22 cellular contexts compared by ENCODE assay signal in the genomic region with DNA sequence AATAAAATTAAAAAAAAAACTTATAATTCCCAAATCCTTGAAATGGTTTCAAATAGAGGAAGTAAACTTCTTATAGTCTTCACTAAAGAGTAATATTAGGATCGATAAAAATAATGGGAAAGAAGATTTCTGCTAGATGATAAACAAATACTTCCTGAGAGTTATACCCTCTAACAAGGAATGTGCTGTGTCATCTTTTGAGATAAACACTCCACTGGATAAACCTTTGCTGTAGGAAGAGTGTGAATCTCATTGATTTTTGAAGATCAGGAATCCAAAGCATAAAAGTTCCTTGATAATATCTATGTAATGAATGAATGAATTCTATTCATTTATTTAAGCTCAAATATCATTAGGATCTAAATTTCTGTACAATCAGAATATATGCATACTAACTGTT.
DNase-seq lines count a peak whose midpoint lies in the region; ATAC-seq, FAIRE-seq and TF ChIP-seq lines count a peak whose summit lies in the region.
"Had no signal": no experiment of that assay in that cellular context is flagged by ENCODE, and none has a peak within 500 bp of the region (broad histone marks: within the 10 kb centered on the region; RNA-seq: fewer than 3 reads in every experiment).

No MANE protein-coding gene starts in this region.

- H3K23me2 ChIP-seq in H1 (ENCODE audit: low read depth, low read length): no peaks in the 10 kb centered on the region

- no peaks in the 10 kb centered on the region for H3K36me3 Mint-ChIP-seq in activated naive CD8-positive, alpha-beta T cell treated with anti-CD3 and anti-CD28 coated beads, Interleukin-2, amount 50 U/mL, for 24 hours (ENCODE audit: low read depth)
- H3K36me3 Mint-ChIP-seq: CD4-positive, alpha-beta memory T cell had no signal

- H3K9ac ChIP-seq in IMR-90 (ENCODE audit: low read depth, low read length): no peak overlapping the region
- no peak overlapping the region for H3K9ac ChIP-seq in H1 (replicated peaks in 1 of 4; ENCODE audit: extremely low read depth in 1 of 4, low read depth in 3 of 4, low read length in 3 of 4)
- no peak overlapping the region for H3K9ac ChIP-seq in neural cell (ENCODE audit: low read length)

- no peak overlapping the region for H3K4me3 Mint-ChIP-seq in activated naive CD8-positive, alpha-beta T cell treated with anti-CD3 and anti-CD28 coated beads, Interleukin-2, amount 50 U/mL, for 24 hours
- H3K4me3 Mint-ChIP-seq: CD4-positive, alpha-beta memory T cell; GM23338; HFFc6 had no signal

- H2AFZ ChIP-seq in IMR-90 (replicated peaks; ENCODE audit: low read length, poor library complexity) (no peak overlapping the region), H1 (ENCODE audit: low read length) (0 out of 2 replicates have a peak overlapping the region, but pooled peaks have one; percentile 11), neural cell (ENCODE audit: low read depth, low read length) (no peak overlapping the region)
- H2AFZ ChIP-seq: GM23338 had no signal

- TF ChIP-seq RAD21 in A549 (conservative IDR thresholded peaks at IDR 0.05 in 1 of 2, IDR thresholded peaks at IDR 0.05 in 1 of 2) (no peak), IMR-90 (IDR thresholded peaks at IDR 0.05; ENCODE audit: low read length) (no peak), H1 (IDR thresholded peaks at IDR 0.05 in 1 of 2, conservative IDR thresholded peaks at IDR 0.05 in 1 of 2; ENCODE audit: low read depth in 2 of 2, low read length in 2 of 2) (no peak), neural cell (conservative IDR thresholded peaks at IDR 0.05) (no peak)

- H3K27ac Mint-ChIP-seq in activated naive CD8-positive, alpha-beta T cell treated with anti-CD3 and anti-CD28 coated beads, Interleukin-2, amount 50 U/mL, for 24 hours: no peak overlapping the region
- H3K27ac Mint-ChIP-seq: CD4-positive, alpha-beta memory T cell; GM23338; HFFc6 had no signal

- FAIRE-seq in A549 (lab: Jason Lieb, UNC) (peak; percentile 32), H1 (lab: Jason Lieb, UNC) (no peak)
- FAIRE-seq: GM12878, GM19239, H54 had no signal

- H4K8ac ChIP-seq in IMR-90 (ENCODE audit: low read depth in 2 of 2, low read length in 2 of 2) (no peak overlapping the region), H1 (ENCODE audit: extremely low read depth, insufficient read depth, low read length) (no peak overlapping the region)

- no peaks in the 10 kb centered on the region for H3K9me3 ChIP-seq in A549
- H3K9me3 ChIP-seq in IMR-90 (ENCODE audit: control insufficient read depth, insufficient read depth, low read length): no peaks in the 10 kb centered on the region
- no peaks in the 10 kb centered on the region for H3K9me3 ChIP-seq in H1 (ENCODE audit: insufficient read depth in 2 of 2, low read depth in 1 of 2, low read length in 1 of 2)
- H3K9me3 ChIP-seq in neural cell (ENCODE audit: low read length): no peaks in the 10 kb centered on the region
- H3K9me3 ChIP-seq: HAP-1 had no signal

- H3K4me1 Mint-ChIP-seq in activated naive CD8-positive, alpha-beta T cell treated with anti-CD3 and anti-CD28 coated beads, Interleukin-2, amount 50 U/mL, for 24 hours: no peaks in the 10 kb centered on the region
- H3K4me1 Mint-ChIP-seq: CD4-positive, alpha-beta memory T cell had no signal

- no peak overlapping the region for H4K5ac ChIP-seq in IMR-90 (ENCODE audit: low read depth, low read length)
- no peak overlapping the region for H4K5ac ChIP-seq in H1 (ENCODE audit: insufficient read length, low read depth, low read length)

- H2BK120ac ChIP-seq in IMR-90 (ENCODE audit: low read depth, low read length) (no peak overlapping the region), H1 (replicated peaks; ENCODE audit: low read depth, low read length) (no peak overlapping the region)

- H3K9me1 ChIP-seq in IMR-90 (ENCODE audit: insufficient read depth, low read length): no peaks in the 10 kb centered on the region

- no peak for ATAC-seq in A549
- no peak for ATAC-seq in IMR-90 (ENCODE audit: low read depth)
- no peak for ATAC-seq in HG03571 (IDR thresholded peaks at IDR 0.05; ENCODE audit: unreplicated experiment)
- no peak for ATAC-seq in activated naive CD8-positive, alpha-beta T cell treated with anti-CD3 and anti-CD28 coated beads, Interleukin-2, amount 50 U/mL, for 24 hours
- ATAC-seq: GM12878, GM23338 had no signal

- no peaks in the 10 kb centered on the region for H3K36me3 ChIP-seq in IMR-90 (ENCODE audit: control insufficient read depth, insufficient read depth, low read length)
- no peaks in the 10 kb centered on the region for H3K36me3 ChIP-seq in H1 (ENCODE audit: control insufficient read depth in 2 of 4, insufficient read depth in 4 of 4, low read length in 3 of 4)
- H3K36me3 ChIP-seq in neural cell (ENCODE audit: insufficient read depth, low read length): no peaks in the 10 kb centered on the region
- H3K36me3 ChIP-seq: HAP-1 had no signal

- H3K4me3 ChIP-seq in A549 (no peak overlapping the region), IMR-90 (ENCODE audit: insufficient read depth, low read depth, low read length) (no peak overlapping the region), H1 (ENCODE audit: extremely low read depth in 1 of 4, insufficient read depth in 2 of 4, low read depth in 3 of 4, low read length in 4 of 4) (no peak overlapping the region), neural cell (ENCODE audit: low read length) (no peak overlapping the region)
- H3K4me3 ChIP-seq: GM12878, GM23338, HAP-1 had no signal

- H3K18ac ChIP-seq in IMR-90 (ENCODE audit: low read depth, low read length): no peak overlapping the region
- H3K18ac ChIP-seq in H1 (ENCODE audit: extremely low read depth, low read length): no peak overlapping the region

- H3K27me3 Mint-ChIP-seq in activated naive CD8-positive, alpha-beta T cell treated with anti-CD3 and anti-CD28 coated beads, Interleukin-2, amount 50 U/mL, for 24 hours: peaks cover 4% of the 10 kb centered on the region

- H3K27me3 ChIP-seq in IMR-90 (ENCODE audit: control insufficient read depth, insufficient read depth, low read length): no peaks in the 10 kb centered on the region
- H3K27me3 ChIP-seq in H1 (replicated peaks in 1 of 4; ENCODE audit: control insufficient read depth in 3 of 4, extremely low read depth in 1 of 4, insufficient read depth in 3 of 4, low read length in 3 of 4): no peaks in the 10 kb centered on the region
- no peaks in the 10 kb centered on the region for H3K27me3 ChIP-seq in neural cell (ENCODE audit: insufficient read depth, low read depth, low read length)

- H3K79me2 ChIP-seq in H1 (ENCODE audit: control insufficient read depth in 1 of 2, insufficient read depth in 2 of 2, low read length in 2 of 2) (no peaks in the 10 kb centered on the region), neural cell (replicated peaks; ENCODE audit: insufficient read depth, low read length) (no peaks in the 10 kb centered on the region)

- H3K4me2 ChIP-seq in A549 (no peak overlapping the region), IMR-90 (ENCODE audit: low read depth, low read length) (no peak overlapping the region), H1 (ENCODE audit: insufficient read depth in 1 of 2, low read depth in 2 of 2, low read length in 2 of 2) (no peak overlapping the region), neural cell (ENCODE audit: low read length) (no peak overlapping the region)
- H3K4me2 ChIP-seq: GM23338 had no signal

- H3K23ac ChIP-seq in IMR-90 (ENCODE audit: low read depth, low read length) (no peak overlapping the region), H1 (ENCODE audit: insufficient read length) (no peak overlapping the region)

- no peak overlapping the region for H2BK12ac ChIP-seq in H1 (ENCODE audit: low read depth, low read length)

- TF ChIP-seq CTCF in A549 (IDR thresholded peaks at IDR 0.05): no peak
- no peak for TF ChIP-seq CTCF in IMR-90 (conservative IDR thresholded peaks at IDR 0.05; ENCODE audit: low read depth, low read length)
- no peak for TF ChIP-seq CTCF in H1 (IDR thresholded peaks at IDR 0.05; ENCODE audit: control extremely low read depth in 1 of 3, insufficient read depth in 1 of 3, low read depth in 1 of 3, low read length in 3 of 3)
- no peak for TF ChIP-seq CTCF in neural cell (IDR thresholded peaks at IDR 0.05; ENCODE audit: poor library complexity, severe bottlenecking)

- 91% methylated on average over 1 of the region's 1 CpG for WGBS in A549 (ENCODE audit: missing lambda C conversion rate)
- WGBS in IMR-90 (ENCODE audit: extremely low coverage in 2 of 2, insufficient read length in 1 of 2), 2 experiments: no CpG with 5 or more reads among the region's 1 CpG
- 96% methylated on average over 1 of the region's 1 CpG; no CpG with 5 or more reads in 1 of the 2 experiments for WGBS in H1 (ENCODE audit: extremely low coverage in 1 of 2, insufficient coverage in 1 of 2, insufficient read length in 1 of 2, insufficient replicate concordance in 2 of 2, low coverage in 1 of 2, low lambda C conversion rate in 2 of 2, missing lambda C conversion rate in 1 of 2), 2 experiments

- in situ Hi-C loops in IMR-90 (cut with MboI; ENCODE audit: low sequenced_read_pairs): no loop called here

- H3K4ac ChIP-seq in IMR-90 (ENCODE audit: low read depth, low read length) (no peak overlapping the region), H1 (replicated peaks; ENCODE audit: insufficient read length, low read depth, low read length) (no peak overlapping the region)

- no TSS peak for BruUV-seq in IMR-90 (replicated peaks; lab: Mats Ljungman, UMichigan)

- H2BK5ac ChIP-seq in IMR-90 (ENCODE audit: low read depth, low read length, poor library complexity, severe bottlenecking): no peak overlapping the region
- no peak overlapping the region for H2BK5ac ChIP-seq in H1 (ENCODE audit: low read depth, low read length)

- POLR2A ChIA-PET in A549 (lab: Yijun Ruan, JAX): no interaction called here
- POLR2A ChIA-PET in IMR-90 (lab: Charles Lee; ENCODE audit: unreplicated experiment): no interaction called here
- POLR2A ChIA-PET in H1 (lab: Charles Lee; ENCODE audit: partially characterized antibody): no interaction called here

- intact Hi-C loops in IMR-90 (cut with micrococcal nuclease): no loop called here

- no peaks in the 10 kb centered on the region for H3K9me3 Mint-ChIP-seq in activated naive CD8-positive, alpha-beta T cell treated with anti-CD3 and anti-CD28 coated beads, Interleukin-2, amount 50 U/mL, for 24 hours
- H3K9me3 Mint-ChIP-seq: CD4-positive, alpha-beta memory T cell; GM23338; HFFc6 had no signal

- no peak overlapping the region for H3K56ac ChIP-seq in IMR-90 (ENCODE audit: extremely low read depth, insufficient read depth, low read length)
- H3K56ac ChIP-seq in H1 (replicated peaks; ENCODE audit: insufficient read length, low read depth, low read length): no peak overlapping the region

- H3K4me1 ChIP-seq in A549 (no peaks in the 10 kb centered on the region), IMR-90 (ENCODE audit: control insufficient read depth, insufficient read depth, low read length) (no peaks in the 10 kb centered on the region), H1 (replicated peaks in 1 of 4; ENCODE audit: control insufficient read depth in 3 of 4, insufficient read depth in 4 of 4, low read length in 3 of 4) (no peaks in the 10 kb centered on the region)

- DNase-seq in A549 (ENCODE audit: low read depth in 1 of 2, low spot score in 1 of 2): no peak
- no peak for DNase-seq in IMR-90
- no peak for DNase-seq in H1 (ENCODE audit: low read depth in 1 of 2, low spot score in 2 of 2)
- no peak for DNase-seq in activated naive CD8-positive, alpha-beta T cell treated with anti-CD3 and anti-CD28 coated beads, Interleukin-2, amount 50 U/mL, for 24 hours
- no peak for DNase-seq in DMS153 treated with DMSO at 0.1 percent for 48 hours (lab: John Stamatoyannopoulos, UW; ENCODE audit: unreplicated experiment)
- DNase-seq: 8988T; C1 segment of cervical spinal cord; Calu3; CD4-positive, alpha-beta memory T cell; COR-L47; DMS153; DMS79; EL; GDM1; HFFc6 had no signal

- TF ChIP-seq EP300 in A549 (IDR thresholded peaks at IDR 0.05): no peak
- no peak for TF ChIP-seq EP300 in H1 (IDR thresholded peaks at IDR 0.05; ENCODE audit: borderline replicate concordance in 1 of 2, low read depth in 2 of 2, low read length in 2 of 2)
- TF ChIP-seq EP300 in neural cell (conservative IDR thresholded peaks at IDR 0.05; ENCODE audit: poor library complexity, severe bottlenecking): no peak

- no peak overlapping the region for H4K91ac ChIP-seq in IMR-90 (ENCODE audit: insufficient read depth, low read depth, low read length)
- H4K91ac ChIP-seq in H1 (replicated peaks; ENCODE audit: insufficient read length, low read length): no peak overlapping the region

- H2BK15ac ChIP-seq in IMR-90 (ENCODE audit: low read depth, low read length) (no peak overlapping the region), H1 (ENCODE audit: low read length) (no peak overlapping the region)

- no peak overlapping the region for H2BK20ac ChIP-seq in IMR-90 (ENCODE audit: low read depth, low read length)
- H2BK20ac ChIP-seq in H1 (ENCODE audit: low read length): no peak overlapping the region

- H2AK5ac ChIP-seq in IMR-90 (ENCODE audit: low read depth, low read length) (no peak overlapping the region), H1 (ENCODE audit: low read depth, low read length) (no peak overlapping the region)

- TF ChIP-seq POLR2A in A549 (IDR thresholded peaks at IDR 0.05; ENCODE audit: low read length) (no peak), IMR-90 (IDR thresholded peaks at IDR 0.05; ENCODE audit: low read depth, low read length) (no peak), H1 (IDR thresholded peaks at IDR 0.05; ENCODE audit: control extremely low read depth in 1 of 2, low read depth in 2 of 2, low read length in 2 of 2) (no peak)

- H3K14ac ChIP-seq in IMR-90 (replicated peaks; ENCODE audit: low read depth, low read length): no peak overlapping the region
- H3K14ac ChIP-seq in H1 (ENCODE audit: insufficient read length): no peak overlapping the region

- H3K79me1 ChIP-seq in IMR-90 (ENCODE audit: low read depth in 1 of 2, low read length in 2 of 2): no peaks in the 10 kb centered on the region
- H3K79me1 ChIP-seq in H1 (ENCODE audit: low read depth, low read length): no peaks in the 10 kb centered on the region

- H2AK9ac ChIP-seq in IMR-90 (replicated peaks; ENCODE audit: low read depth, low read length, poor library complexity): no peak overlapping the region

- H4K20me1 ChIP-seq in IMR-90 (ENCODE audit: insufficient read depth, low read length) (no peaks in the 10 kb centered on the region), H1 (replicated peaks in 1 of 2; ENCODE audit: control insufficient read depth in 1 of 2, insufficient read depth in 2 of 2, low read length in 2 of 2) (no peaks in the 10 kb centered on the region), neural cell (ENCODE audit: insufficient read depth) (no peaks in the 10 kb centered on the region)

- H3F3A ChIP-seq in neural cell (ENCODE audit: insufficient read depth, low read length, poor library complexity, severe bottlenecking): no peaks in the 10 kb centered on the region

- CTCF ChIA-PET in A549 (lab: Yijun Ruan, JAX): interaction anchor here (1.0 kb wide), 1 partner anchor 162 kb away, joined by 3 read pairs; no protein-coding TSS in a partner anchor
- CTCF ChIA-PET in IMR-90 (lab: Yijun Ruan, JAX): interaction anchor here (0.8 kb wide), 1 partner anchor 11 kb away, joined by 4 read pairs; no protein-coding TSS in a partner anchor
- CTCF ChIA-PET in H1 (lab: Charles Lee; ENCODE audit: partially characterized antibody): interaction anchor here (7.8 kb wide), 1 partner anchor 12 kb away, joined by 61 read pairs; no protein-coding TSS in a partner anchor

- H3K27ac ChIP-seq in A549 (no peak overlapping the region), IMR-90 (ENCODE audit: insufficient read depth, low read length) (no peak overlapping the region), H1 (ENCODE audit: low read depth, low read length) (no peak overlapping the region), neural cell (ENCODE audit: low read length) (peak overlapping the region; percentile 38)

- dilution Hi-C loops in IMR-90 (cut with HindIII; ENCODE audit: low sequenced_read_pairs, unreplicated experiment): no loop called here

- H3K9me2 ChIP-seq in neural cell (ENCODE audit: insufficient read depth, low read length): no peaks in the 10 kb centered on the region

Comparison
In these comparisons a context has a peak if more than half of its experiments do, and no peak if none do; other contexts are left out.
1. Of the 18 proteins assayed by ChIP-seq in both H1 and A549: peak only in H1: none; only in A549: MAFK; in both: none; in neither: 17.